10 cellular contexts compared by ENCODE assay signal in genomic region chr1:32246888-32247273, GRCh38. TPM values are rescaled to one million over a fixed set of nuclear protein-coding genes. Genes with fewer than 3 reads are reported as not detected.
A peak's percentile ranks its signal among the peaks of the same experiment; 100 is the strongest.
DNase-seq lines count a peak whose midpoint lies in the region; ATAC-seq, FAIRE-seq and TF ChIP-seq lines count a peak whose summit lies in the region.
"Had no signal": no experiment of that assay in that cellular context is flagged by ENCODE, and none has a peak within 500 bp of the region (broad histone marks: within the 10 kb centered on the region; RNA-seq: fewer than 3 reads in every experiment).

FAM167B (plus strand) TSS chr1:32247222; CDS start chr1:32247422, 200 bp downstream.

- no peaks in the 10 kb centered on the region for H3K27me3 ChIP-seq in H7 (ENCODE audit: control insufficient read depth, insufficient read depth, low read length)
- H3K27me3 ChIP-seq in heart right ventricle: no peaks in the 10 kb centered on the region
- H3K27me3 ChIP-seq in spleen (replicated peaks in 1 of 7): no peaks in the 10 kb centered on the region

- CTCF ChIA-PET in HEK293T (lab: Yijun Ruan, JAX): interaction anchor here (0.6 to 1.4 kb wide), 3 partner anchors 11 to 89 kb away, joined by 3 to 5 read pairs (median 4); no protein-coding TSS in a partner anchor

- DNase-seq in H7 (peak; percentile 21), heart right ventricle (peak; percentile 40 to 72), spleen (no peak), GM19239 (ENCODE audit: insufficient read length, low spot score) (no peak), HEK293T (ENCODE audit: extremely low spot score) (no peak)
- DNase-seq in activated naive CD4-positive, alpha-beta T cell treated with anti-CD3 and anti-CD28 coated beads, Interleukin-2, amount 50 U/mL, for 72 hours (ENCODE audit: low spot score in 2 of 2): no peak
- DNase-seq: amygdala, NCI-H2029 treated with DMSO at 0.1 percent for 48 hours had no signal

- H3K9me3 Mint-ChIP-seq in activated naive CD4-positive, alpha-beta T cell treated with anti-CD3 and anti-CD28 coated beads, Interleukin-2, amount 50 U/mL, for 72 hours: no peaks in the 10 kb centered on the region

- H3K36me3 ChIP-seq in H7 (replicated peaks; ENCODE audit: control insufficient read depth, insufficient read depth, low read length): no peaks in the 10 kb centered on the region
- no peaks in the 10 kb centered on the region for H3K36me3 ChIP-seq in heart right ventricle
- H3K36me3 ChIP-seq in spleen: no peaks in the 10 kb centered on the region

- H3K4me3 ChIP-seq in H7 (ENCODE audit: insufficient read depth, low read depth, low read length) (no peak within 1 kb of the TSS), heart right ventricle (peak within 1 kb of the TSS in 3 of 10 donors; percentile 20 to 31 (median 23)), spleen (peak within 1 kb of the TSS in 3 of 8 donors; percentile 29 to 60 (median 33))

- POLR2A ChIA-PET in HEK293T (lab: Yijun Ruan, JAX): interaction anchor here (0.8 kb wide), 1 partner anchor 30 kb away, joined by 3 read pairs; no protein-coding TSS in a partner anchor

- TF ChIP-seq POLR2A in spleen (IDR thresholded peaks at IDR 0.05): no peak

- no peak for FAIRE-seq in GM19239 (lab: Jason Lieb, UNC)

- ATAC-seq in activated naive CD4-positive, alpha-beta T cell treated with anti-CD3 and anti-CD28 coated beads, Interleukin-2, amount 50 U/mL, for 72 hours: no peak
- ATAC-seq in heart right ventricle (peak; percentile 44 to 80 (median 64)), GM18870 (IDR thresholded peaks at IDR 0.05; ENCODE audit: unreplicated experiment) (no peak), HG03135 (IDR thresholded peaks at IDR 0.05; ENCODE audit: unreplicated experiment) (no peak)

- TF ChIP-seq CTCF in heart right ventricle (IDR thresholded peaks at IDR 0.05) (no peak), spleen (IDR thresholded peaks at IDR 0.05 in 8 of 11, conservative IDR thresholded peaks at IDR 0.05 in 3 of 11) (no peak)

- intact Hi-C loops in heart right ventricle (cut with DNase I) (loop anchor here in 3 of 10 donors (2.0 to 10.0 kb wide), 3 partner anchors 44 to 48 kb away; partner anchors contain the start of gene HDAC1 (in 2 of the 3)), spleen (cut with DNase I; ENCODE audit: low total_unique reads) (no loop called here)

- WGBS in heart right ventricle, 2 donors: 45 to 54% methylated on average over 3 of the region's 3 CpGs
- 61 to 92% (median 71%) methylated on average over 2 to 3 of the region's 3 CpGs for WGBS in spleen, 5 donors

- H3K27ac ChIP-seq in heart right ventricle: peak within 1 kb of the TSS; percentile 66 to 94 (median 92)
- H3K27ac ChIP-seq in spleen: peak within 1 kb of the TSS; percentile 49 to 96 (median 90)

- peaks cover 12% of the 10 kb centered on the region in 2 donors for H3K36me3 Mint-ChIP-seq in activated naive CD4-positive, alpha-beta T cell treated with anti-CD3 and anti-CD28 coated beads, Interleukin-2, amount 50 U/mL, for 72 hours

- peak within 1 kb of the TSS; percentile 80 to 90 for H3K27ac Mint-ChIP-seq in activated naive CD4-positive, alpha-beta T cell treated with anti-CD3 and anti-CD28 coated beads, Interleukin-2, amount 50 U/mL, for 72 hours

- H3K9me3 ChIP-seq in heart right ventricle: no peaks in the 10 kb centered on the region
- H3K9me3 ChIP-seq in spleen: no peaks in the 10 kb centered on the region

- peaks cover 8 to 84% (median 69%) of the 10 kb centered on the region in 9 donors for H3K4me1 ChIP-seq in heart right ventricle
- peaks cover 34 to 73% (median 63%) of the 10 kb centered on the region in 6 donors for H3K4me1 ChIP-seq in spleen

TF ChIP-seq in HEK293T, 16 proteins besides CTCF, POLR2A, EP300 and RAD21:
- TF ChIP-seq, protein P1, sequence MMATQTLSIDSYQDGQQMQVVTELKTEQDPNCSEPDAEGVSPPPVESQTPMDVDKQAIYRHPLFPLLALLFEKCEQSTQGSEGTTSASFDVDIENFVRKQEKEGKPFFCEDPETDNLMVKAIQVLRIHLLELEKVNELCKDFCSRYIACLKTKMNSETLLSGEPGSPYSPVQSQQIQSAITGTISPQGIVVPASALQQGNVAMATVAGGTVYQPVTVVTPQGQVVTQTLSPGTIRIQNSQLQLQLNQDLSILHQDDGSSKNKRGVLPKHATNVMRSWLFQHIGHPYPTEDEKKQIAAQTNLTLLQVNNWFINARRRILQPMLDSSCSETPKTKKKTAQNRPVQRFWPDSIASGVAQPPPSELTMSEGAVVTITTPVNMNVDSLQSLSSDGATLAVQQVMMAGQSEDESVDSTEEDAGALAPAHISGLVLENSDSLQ (IDR thresholded peaks at IDR 0.05): no peak
- TF ChIP-seq ARNT (IDR thresholded peaks at IDR 0.05) (no peak), BHLHE40 (IDR thresholded peaks at IDR 0.05; ENCODE audit: borderline replicate concordance) (no peak), SP1 (IDR thresholded peaks at IDR 0.05) (no peak), CTBP1 (IDR thresholded peaks at IDR 0.05; ENCODE audit: borderline replicate concordance) (no peak), SUZ12 (IDR thresholded peaks at IDR 0.05) (no peak), ZNF384 (IDR thresholded peaks at IDR 0.05) (no peak), LEF1 (IDR thresholded peaks at IDR 0.05; ENCODE audit: borderline replicate concordance) (no peak), NFRKB (IDR thresholded peaks at IDR 0.05) (no peak), L3MBTL2 (conservative IDR thresholded peaks at IDR 0.05) (no peak), FOXA1 (IDR thresholded peaks at IDR 0.05) (no peak), TARDBP (IDR thresholded peaks at IDR 0.05) (no peak), FOXK2 (IDR thresholded peaks at IDR 0.05) (no peak), ELF4 (IDR thresholded peaks at IDR 0.05) (no peak), HDGF (IDR thresholded peaks at IDR 0.05; ENCODE audit: borderline replicate concordance) (no peak), FOXM1 (IDR thresholded peaks at IDR 0.05; ENCODE audit: borderline replicate concordance) (no peak)

RNA-seq across cellular contexts. Expression of gene FAM167B, which starts in this region (rescaled TPM):
- total RNA-seq in H7 (2014; rRNA removed; shearing (Covaris generic)): 3.1 and 4.1 TPM in 2 replicates
- 1 to 10 TPM in 1 of 2 donors, under 1 TPM in 1; 0.66 to 1.1 TPM for total RNA-seq in activated naive CD4-positive, alpha-beta T cell treated with anti-CD3 and anti-CD28 coated beads, Interleukin-2, amount 50 U/mL, for 72 hours
- total RNA-seq in heart right ventricle (10 to 100 TPM in 1 of 10 donors, 1 to 10 TPM in 9; 1.0 to 12.5 (median 3.9) TPM), spleen (1 to 10 TPM in 5 of 7 donors, under 1 TPM in 1, not detected in 1; 0.54 to 2.3 (median 1.3) TPM)
- polyA plus RNA-seq in heart right ventricle (10 to 100 TPM; 13.5 to 17.3 TPM), spleen (1 to 10 TPM; 2.3 to 2.7 (median 2.7) TPM)

Comparison
In these comparisons a context has a peak if more than half of its experiments do, and no peak if none do; other contexts are left out.
1. DNase-seq: peak in H7 (single experiment) and heart right ventricle (2 of 2); none in activated naive CD4-positive, alpha-beta T cell treated with anti-CD3 and anti-CD28 coated beads, Interleukin-2, amount 50 U/mL, for 72 hours (0 of 2), spleen (single experiment), GM19239 (single experiment) and HEK293T (single experiment).
2. ATAC-seq: peak in heart right ventricle (8 of 8); none in activated naive CD4-positive, alpha-beta T cell treated with anti-CD3 and anti-CD28 coated beads, Interleukin-2, amount 50 U/mL, for 72 hours (0 of 2), GM18870 (single experiment) and HG03135 (single experiment).